ENCODE assay signal across 8 cellular contexts in the genomic region with DNA sequence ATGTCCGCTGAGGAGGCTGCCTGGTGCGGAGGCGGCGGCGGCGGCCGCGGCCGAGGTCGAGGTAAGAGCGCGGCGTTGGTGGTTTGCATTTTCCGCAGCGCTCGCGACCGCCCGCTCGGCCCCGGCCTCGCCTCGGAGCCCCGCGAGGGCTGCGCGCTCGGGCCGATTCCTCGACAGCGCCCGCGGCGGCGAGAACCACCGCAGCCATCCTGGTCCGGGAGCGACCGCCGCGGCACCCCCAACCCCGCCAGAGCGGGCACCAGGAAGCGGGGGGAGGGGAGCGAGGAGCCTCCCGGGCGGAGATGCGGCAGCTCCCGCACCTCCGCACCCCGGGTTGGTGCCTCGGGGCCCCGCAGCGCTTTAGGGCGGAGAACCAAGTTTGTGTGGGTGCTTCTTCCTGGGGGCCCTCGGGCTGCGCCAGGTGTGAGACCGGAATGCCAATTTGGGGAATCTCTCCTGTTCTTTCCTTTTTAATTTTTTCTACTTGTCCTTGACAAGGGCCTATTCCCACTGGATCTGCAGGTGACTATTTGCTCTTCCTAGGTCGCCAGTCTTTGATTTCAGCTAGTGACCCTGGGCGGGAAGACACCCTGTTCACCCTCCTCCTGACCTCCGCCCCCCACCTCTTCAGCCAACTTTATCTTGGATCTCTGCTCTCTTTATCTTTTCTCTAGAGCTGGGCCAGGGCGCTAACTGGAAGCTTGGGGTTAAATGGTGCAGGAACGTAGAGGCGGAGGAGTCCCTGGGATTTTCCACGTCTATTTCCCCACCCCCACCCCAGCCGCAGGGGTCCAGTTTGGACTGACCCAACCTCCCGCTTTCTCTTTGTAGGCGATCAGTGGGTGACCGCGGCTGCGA. TPM values are rescaled to one million over a fixed set of nuclear protein-coding genes. Genes with fewer than 3 reads are reported as not detected.
DNase-seq lines count a peak whose midpoint lies in the region; ATAC-seq and TF ChIP-seq lines count a peak whose summit lies in the region.

A gene with protein sequence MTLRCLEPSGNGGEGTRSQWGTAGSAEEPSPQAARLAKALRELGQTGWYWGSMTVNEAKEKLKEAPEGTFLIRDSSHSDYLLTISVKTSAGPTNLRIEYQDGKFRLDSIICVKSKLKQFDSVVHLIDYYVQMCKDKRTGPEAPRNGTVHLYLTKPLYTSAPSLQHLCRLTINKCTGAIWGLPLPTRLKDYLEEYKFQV (plus strand): TSS at position 822 of the 858 bp plus-strand sequence. CDS start 223 bp downstream, outside the sequence.

- peaks cover 34% of the 10 kb centered on the region for H3K4me1 Mint-ChIP-seq in activated T-cell treated with anti-CD3 and anti-CD28 coated beads, Interleukin-2, amount 50 U/mL, for 72 hours (ENCODE audit: low read depth)

- peaks cover 37% of the 10 kb centered on the region for H3K27me3 Mint-ChIP-seq in activated T-cell treated with anti-CD3 and anti-CD28 coated beads, Interleukin-2, amount 50 U/mL, for 72 hours (ENCODE audit: low read depth)

- H3K36me3 Mint-ChIP-seq in activated T-cell treated with anti-CD3 and anti-CD28 coated beads, Interleukin-2, amount 50 U/mL, for 72 hours (ENCODE audit: insufficient read depth in 2 of 2), result peaks cover 11 to 22% of the 10 kb centered on the region in 2 donors

- no peak for TF ChIP-seq CTCF in omental fat pad (IDR thresholded peaks at IDR 0.05)

- no peaks in the 10 kb centered on the region for H3K9me3 Mint-ChIP-seq in activated T-cell treated with anti-CD3 and anti-CD28 coated beads, Interleukin-2, amount 50 U/mL, for 72 hours

- ATAC-seq in GM19452 (IDR thresholded peaks at IDR 0.05; ENCODE audit: unreplicated experiment) (peak; percentile 3), omental fat pad (ENCODE audit: low FRiP score) (peak; percentile 2), HG02970 (IDR thresholded peaks at IDR 0.05; ENCODE audit: low FRiP score, unreplicated experiment) (no peak), GM21447 (IDR thresholded peaks at IDR 0.05; ENCODE audit: unreplicated experiment) (no peak)
- ATAC-seq in activated T-cell treated with anti-CD3 and anti-CD28 coated beads, Interleukin-2, amount 50 U/mL, for 72 hours (replicated peaks in 1 of 2), result peak; percentile 0 to 3

- peak; percentile 48 for DNase-seq in A172 (ENCODE audit: low spot score)
- DNase-seq in NCI-H510A treated with DMSO at 0.1 percent for 48 hours (lab: John Stamatoyannopoulos, UW), result peak; percentile 50
- peak; percentile 39 to 54 for DNase-seq in activated T-cell treated with anti-CD3 and anti-CD28 coated beads, Interleukin-2, amount 50 U/mL, for 72 hours
- no peak for DNase-seq in glomerular endothelial cell (ENCODE audit: extremely low read depth, low read depth, low spot score)
- DNase-seq in omental fat pad (ENCODE audit: low spot score), result no peak

- peak within 1 kb of the TSS; percentile 96 to 98 for H3K4me3 Mint-ChIP-seq in activated T-cell treated with anti-CD3 and anti-CD28 coated beads, Interleukin-2, amount 50 U/mL, for 72 hours

- H3K27ac Mint-ChIP-seq in activated T-cell treated with anti-CD3 and anti-CD28 coated beads, Interleukin-2, amount 50 U/mL, for 72 hours, result peak within 1 kb of the TSS; percentile 97

RNA-seq across cellular contexts. Expression of the gene that starts here (rescaled TPM):
- 83.8 and 98.4 TPM in 2 replicates for total RNA-seq in A172 (2014; rRNA removed; shearing (Covaris generic))
- total RNA-seq in activated T-cell treated with anti-CD3 and anti-CD28 coated beads, Interleukin-2, amount 50 U/mL, for 72 hours, result 10 to 100 TPM; 32.3 to 37.2 TPM
- total RNA-seq in glomerular endothelial cell, result 45.4 and 58.6 TPM in 2 replicates
- total RNA-seq in omental fat pad, result 100 to 1,000 TPM in 2 of 4 donors, 10 to 100 TPM in 2; 76.7 to 157 (median 98.3) TPM

Comparison
In these comparisons a context has a peak if more than half of its experiments do, and no peak if none do; other contexts are left out.
1. DNase-seq: peak in A172 (single experiment), NCI-H510A treated with DMSO at 0.1 percent for 48 hours (single experiment) and activated T-cell treated with anti-CD3 and anti-CD28 coated beads, Interleukin-2, amount 50 U/mL, for 72 hours (2 of 2); none in glomerular endothelial cell (single experiment) and omental fat pad (single experiment).
2. ATAC-seq: peak in GM19452 (single experiment), activated T-cell treated with anti-CD3 and anti-CD28 coated beads, Interleukin-2, amount 50 U/mL, for 72 hours (2 of 2) and omental fat pad (single experiment); none in HG02970 (single experiment) and GM21447 (single experiment).